ENCODE assay signal across 26 cellular contexts in the genomic region with DNA sequence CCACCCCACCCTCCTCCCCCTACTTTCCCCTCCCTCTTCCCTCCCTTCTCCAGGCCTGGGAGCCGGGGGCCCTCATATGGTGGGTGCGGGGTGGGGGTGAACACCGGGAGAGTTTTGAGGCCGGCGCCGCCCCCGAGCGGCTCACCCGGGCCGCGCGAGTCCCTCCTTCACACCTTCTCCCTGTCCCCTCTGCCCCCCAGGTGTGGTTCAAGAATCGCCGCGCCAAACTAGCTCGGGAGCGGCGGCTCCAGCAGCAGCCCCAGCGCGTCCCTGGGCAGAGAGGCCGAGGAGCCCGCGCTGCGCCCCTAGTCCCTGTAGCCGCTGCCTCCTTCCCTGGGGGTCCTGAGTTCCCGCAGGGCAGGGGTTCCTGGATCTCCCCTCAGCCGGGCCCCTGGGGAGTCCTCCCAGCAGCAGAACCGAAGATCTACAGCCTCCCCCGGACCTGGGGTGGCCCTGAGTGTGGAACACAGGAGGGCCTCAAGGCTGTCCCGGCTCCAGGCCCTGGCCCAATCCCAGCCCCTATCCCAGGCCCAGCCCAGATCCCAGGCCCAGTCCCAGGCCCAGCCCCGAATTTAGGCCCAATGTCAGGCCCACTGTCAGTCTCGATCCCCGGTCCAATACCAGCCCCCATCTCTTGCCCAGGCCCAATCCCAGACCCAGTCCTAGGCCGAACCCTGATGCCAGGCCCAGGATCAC. TPM values are rescaled to one million over a fixed set of nuclear protein-coding genes. Genes with fewer than 3 reads are reported as not detected.
"Had no signal": no experiment of that assay in that cellular context is flagged by ENCODE, and none has a peak within 500 bp of the region (broad histone marks: within the 10 kb centered on the region; RNA-seq: fewer than 3 reads in every experiment).

No MANE protein-coding gene starts in this region.

- H3K4me3 Mint-ChIP-seq: activated CD8-positive, alpha-beta memory T cell treated with anti-CD3 and anti-CD28 coated beads, Interleukin-2, amount 10 ng/mL, durations not matched to agents 7 days and 5 days; activated naive CD4-positive, alpha-beta T cell treated with anti-CD3 and anti-CD28 coated beads, Interleukin-2, amount 10 ng/mL, durations not matched to agents 7 days and 5 days; activated naive CD8-positive, alpha-beta T cell treated with anti-CD3 and anti-CD28 coated beads for 36 hours; activated T-cell treated with anti-CD3 and anti-CD28 coated beads, Interleukin-2, amount 50 U/mL, for 4 hours; T-helper 1 cell treated with Interleukin-12 subunit alpha and Interleukin-12 subunit beta and Interleukin-4 antibody, amounts not matched to agents 30 μg/mL and 1 μg/mL, for 36 hours had no signal

- H3K4me3 ChIP-seq: cardiac muscle cell, K562, Peyer's patch had no signal

- H3K27ac Mint-ChIP-seq: activated CD8-positive, alpha-beta memory T cell treated with anti-CD3 and anti-CD28 coated beads, Interleukin-2, amount 10 ng/mL, durations not matched to agents 7 days and 5 days; activated naive CD4-positive, alpha-beta T cell treated with anti-CD3 and anti-CD28 coated beads, Interleukin-2, amount 10 ng/mL, durations not matched to agents 7 days and 5 days; activated naive CD8-positive, alpha-beta T cell treated with anti-CD3 and anti-CD28 coated beads for 36 hours; activated T-helper 2 cell treated with anti-CD3 and anti-CD28 coated beads, Interferon-gamma antibody, Interleukin-2, Interleukin-4, amounts not matched to agents 10 μg/mL and 5 μg/mL and 100 μg/mL, durations not matched to agents 14 hours and 24 hours and 36 hours; T-helper 1 cell treated with Interleukin-12 subunit alpha and Interleukin-12 subunit beta and Interleukin-4 antibody, amounts not matched to agents 30 μg/mL and 1 μg/mL, for 36 hours had no signal

- H3K9me3 Mint-ChIP-seq: activated naive CD4-positive, alpha-beta T cell treated with anti-CD3 and anti-CD28 coated beads, Interleukin-2, amount 10 ng/mL, durations not matched to agents 7 days and 5 days; activated naive CD8-positive, alpha-beta T cell treated with anti-CD3 and anti-CD28 coated beads for 36 hours; activated T-cell treated with anti-CD3 and anti-CD28 coated beads, Interleukin-2, amount 50 U/mL, for 4 hours; activated T-helper 2 cell treated with anti-CD3 and anti-CD28 coated beads, Interferon-gamma antibody, Interleukin-2, Interleukin-4, amounts not matched to agents 10 μg/mL and 5 μg/mL and 100 μg/mL, durations not matched to agents 14 hours and 24 hours and 36 hours; T-helper 1 cell treated with Interleukin-12 subunit alpha and Interleukin-12 subunit beta and Interleukin-4 antibody, amounts not matched to agents 30 μg/mL and 1 μg/mL, for 36 hours had no signal

- ATAC-seq: activated CD8-positive, alpha-beta memory T cell treated with anti-CD3 and anti-CD28 coated beads, Interleukin-2, amount 10 ng/mL, durations not matched to agents 7 days and 5 days; activated T-cell treated with anti-CD3 and anti-CD28 coated beads, Interleukin-2, amount 50 U/mL, for 4 hours; K562 had no signal

- H3K27ac ChIP-seq: brain microvascular endothelial cell, cardiac muscle cell, Peyer's patch, RWPE1 had no signal

- H3K4me1 ChIP-seq: Peyer's patch had no signal

- H3K27me3 ChIP-seq: brain microvascular endothelial cell, cardiac muscle cell, Peyer's patch had no signal

- DNase-seq: activated CD4-positive, alpha-beta T cell treated with anti-CD3 and anti-CD28 coated beads for 48 hours; activated CD4-positive, alpha-beta T cell treated with anti-CD3 and anti-CD28 coated beads, Interleukin-2, amount 50 U/mL, for 48 hours; activated CD4-positive, CD25-positive, alpha-beta regulatory T cell treated with anti-CD3 and anti-CD28 coated beads, Interleukin-2, amount 50 U/mL, for 72 hours; activated CD8-positive, alpha-beta memory T cell treated with anti-CD3 and anti-CD28 coated beads, Interleukin-2, amount 10 ng/mL, durations not matched to agents 7 days and 5 days; activated gamma-delta T cell treated with Interleukin-2 at 50 U/mL for 16 hours; activated naive CD4-positive, alpha-beta T cell treated with anti-CD3 and anti-CD28 coated beads, Interleukin-2, amount 10 ng/mL, durations not matched to agents 7 days and 5 days; activated naive CD8-positive, alpha-beta T cell treated with anti-CD3 and anti-CD28 coated beads for 36 hours; activated T-cell treated with anti-CD3 and anti-CD28 coated beads, Interleukin-2, amount 50 U/mL, for 4 hours; brain microvascular endothelial cell; Karpas-422; MM.1S; NCI-H1105; NCI-H1436; NCI-H1694 treated with DMSO at 0.1 percent for 48 hours; NCI-H2029 treated with DMSO at 0.1 percent for 48 hours; NCI-H446; NCI-H524; Peyer's patch; SHP77 had no signal

- H3K36me3 ChIP-seq: brain microvascular endothelial cell, cardiac muscle cell, Peyer's patch had no signal

- H3K4me1 Mint-ChIP-seq: activated CD8-positive, alpha-beta memory T cell treated with anti-CD3 and anti-CD28 coated beads, Interleukin-2, amount 10 ng/mL, durations not matched to agents 7 days and 5 days; activated naive CD4-positive, alpha-beta T cell treated with anti-CD3 and anti-CD28 coated beads, Interleukin-2, amount 10 ng/mL, durations not matched to agents 7 days and 5 days; activated naive CD8-positive, alpha-beta T cell treated with anti-CD3 and anti-CD28 coated beads for 36 hours had no signal

- H3K36me3 Mint-ChIP-seq: activated CD8-positive, alpha-beta memory T cell treated with anti-CD3 and anti-CD28 coated beads, Interleukin-2, amount 10 ng/mL, durations not matched to agents 7 days and 5 days; activated naive CD4-positive, alpha-beta T cell treated with anti-CD3 and anti-CD28 coated beads, Interleukin-2, amount 10 ng/mL, durations not matched to agents 7 days and 5 days; activated naive CD8-positive, alpha-beta T cell treated with anti-CD3 and anti-CD28 coated beads for 36 hours had no signal

- H3K9me3 ChIP-seq: Peyer's patch had no signal

RNA-seq across cellular contexts. Expression of a gene that starts 1.7 kb away (rescaled TPM):
- total RNA-seq: activated CD8-positive, alpha-beta memory T cell treated with anti-CD3 and anti-CD28 coated beads, Interleukin-2, amount 10 ng/mL, durations not matched to agents 7 days and 5 days; activated naive CD8-positive, alpha-beta T cell treated with anti-CD3 and anti-CD28 coated beads for 36 hours; activated T-cell treated with anti-CD3 and anti-CD28 coated beads, Interleukin-2, amount 50 U/mL, for 4 hours; activated T-helper 2 cell treated with anti-CD3 and anti-CD28 coated beads, Interferon-gamma antibody, Interleukin-2, Interleukin-4, amounts not matched to agents 10 μg/mL and 5 μg/mL and 100 μg/mL, durations not matched to agents 14 hours and 24 hours and 36 hours; cardiac muscle cell; K562; Peyer's patch; SK-MEL-5 had no signal
- polyA plus RNA-seq: adipose tissue, cardiac muscle cell, K562 had no signal

RNA-seq across cellular contexts. Expression of a gene that starts 25.4 kb away (rescaled TPM):
- total RNA-seq: activated CD8-positive, alpha-beta memory T cell treated with anti-CD3 and anti-CD28 coated beads, Interleukin-2, amount 10 ng/mL, durations not matched to agents 7 days and 5 days; activated naive CD8-positive, alpha-beta T cell treated with anti-CD3 and anti-CD28 coated beads for 36 hours; activated T-helper 2 cell treated with anti-CD3 and anti-CD28 coated beads, Interferon-gamma antibody, Interleukin-2, Interleukin-4, amounts not matched to agents 10 μg/mL and 5 μg/mL and 100 μg/mL, durations not matched to agents 14 hours and 24 hours and 36 hours; cardiac muscle cell had no signal

RNA-seq across cellular contexts. Expression of a gene that starts 39.0 kb away (rescaled TPM):
- total RNA-seq: activated CD8-positive, alpha-beta memory T cell treated with anti-CD3 and anti-CD28 coated beads, Interleukin-2, amount 10 ng/mL, durations not matched to agents 7 days and 5 days; activated naive CD8-positive, alpha-beta T cell treated with anti-CD3 and anti-CD28 coated beads for 36 hours; activated T-cell treated with anti-CD3 and anti-CD28 coated beads, Interleukin-2, amount 50 U/mL, for 4 hours; activated T-helper 2 cell treated with anti-CD3 and anti-CD28 coated beads, Interferon-gamma antibody, Interleukin-2, Interleukin-4, amounts not matched to agents 10 μg/mL and 5 μg/mL and 100 μg/mL, durations not matched to agents 14 hours and 24 hours and 36 hours; K562; Peyer's patch; SK-MEL-5 had no signal

RNA-seq across cellular contexts. Expression of a gene that starts 56.4 kb away (rescaled TPM):
- total RNA-seq: activated CD8-positive, alpha-beta memory T cell treated with anti-CD3 and anti-CD28 coated beads, Interleukin-2, amount 10 ng/mL, durations not matched to agents 7 days and 5 days; activated naive CD8-positive, alpha-beta T cell treated with anti-CD3 and anti-CD28 coated beads for 36 hours; activated T-cell treated with anti-CD3 and anti-CD28 coated beads, Interleukin-2, amount 50 U/mL, for 4 hours; activated T-helper 2 cell treated with anti-CD3 and anti-CD28 coated beads, Interferon-gamma antibody, Interleukin-2, Interleukin-4, amounts not matched to agents 10 μg/mL and 5 μg/mL and 100 μg/mL, durations not matched to agents 14 hours and 24 hours and 36 hours; cardiac muscle cell; K562; Peyer's patch; SK-MEL-5 had no signal
- polyA plus RNA-seq: adipose tissue, cardiac muscle cell, K562 had no signal
